Comparison of ENCODE assay signal across 1 cellular context in genomic region chr5:68320094-68320986, GRCh38.
TF ChIP-seq lines count a peak whose summit lies in the region.

No MANE protein-coding gene starts in this region.

TF ChIP-seq in K562, 482 proteins besides CTCF, POLR2A, EP300 and RAD21 (continued from another document):
- TF ChIP-seq SIRT6 (IDR thresholded peaks at IDR 0.05; ENCODE audit: low read depth, low read length) (no peak), ZBTB2 (IDR thresholded peaks at IDR 0.05) (no peak; the same call in 1 of the 2 replicates), FOSL1 (tag; conservative IDR thresholded peaks at IDR 0.05) (0 out of 2 replicates have a peak, but pooled peaks have one; percentile 7), ZNF384 (IDR thresholded peaks at IDR 0.05; ENCODE audit: low read depth, low read length) (no peak), VEZF1 (CRISPR knock-in tag; IDR thresholded peaks at IDR 0.05) (peak; percentile 68), THRB (CRISPR knock-in tag; conservative IDR thresholded peaks at IDR 0.05) (no peak), MEF2A (IDR thresholded peaks at IDR 0.05; ENCODE audit: control insufficient read depth, low read depth, low read length) (peak; percentile 67; the same call in 1 of the 2 replicates), ZNF316 (IDR thresholded peaks at IDR 0.05) (peak; percentile 35; the same call in 1 of the 2 replicates), NFE2 (IDR thresholded peaks at IDR 0.05; ENCODE audit: low read depth) (peak; percentile 14; the same call in 1 of the 2 replicates), ATF3 (IDR thresholded peaks at IDR 0.05) (0 out of 2 replicates have a peak, but pooled peaks have one; percentile 25), ATF3 (CRISPR knock-in tag; conservative IDR thresholded peaks at IDR 0.05) (no peak), TEAD1 (CRISPR knock-in tag; IDR thresholded peaks at IDR 0.05) (no peak), ZNF830 (CRISPR knock-in tag; IDR thresholded peaks at IDR 0.05) (no peak), MCM5 (IDR thresholded peaks at IDR 0.05; ENCODE audit: low read depth) (no peak), KDM1A (IDR thresholded peaks at IDR 0.05) (peak; percentile 52 to 65)
